In the genomic region with DNA sequence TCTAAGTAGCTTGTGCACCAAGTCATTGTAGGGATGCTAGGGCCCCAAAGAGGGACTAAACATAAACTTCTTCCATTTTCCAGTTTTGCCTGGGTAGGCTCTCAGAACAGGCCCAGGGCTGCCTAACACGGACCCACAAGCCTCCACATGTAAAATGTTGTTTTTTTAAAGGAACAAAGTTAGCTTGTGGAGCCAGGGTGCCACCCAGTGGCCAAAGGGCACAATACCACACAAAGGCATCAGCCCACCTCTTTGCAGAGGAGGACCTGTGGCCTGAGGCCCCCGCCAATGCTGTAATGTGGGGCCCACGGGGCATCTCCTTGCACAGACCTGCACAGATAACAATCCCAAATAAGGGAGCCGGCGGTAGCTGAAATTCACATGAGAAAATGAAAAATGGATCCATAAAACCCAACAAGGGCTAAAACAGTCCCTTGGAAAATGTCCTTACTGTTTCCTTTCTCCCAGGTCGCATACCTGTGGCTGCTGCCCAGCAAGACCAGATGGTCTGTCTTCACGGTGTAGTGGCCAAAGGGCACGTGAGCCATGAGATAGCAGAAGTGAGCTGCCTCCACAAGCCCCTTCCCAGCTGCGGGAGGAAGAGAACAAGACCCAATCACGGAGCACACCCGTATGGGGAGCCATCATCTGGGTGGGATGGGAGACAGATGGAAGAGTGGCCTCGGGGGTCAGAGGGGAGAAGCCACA, we compare ENCODE assay signal across 8 cellular contexts. TPM values are rescaled to one million over a fixed set of nuclear protein-coding genes. Genes with fewer than 3 reads are reported as not detected.
DNase-seq lines count a peak whose midpoint lies in the region; ATAC-seq and TF ChIP-seq lines count a peak whose summit lies in the region.

No MANE protein-coding gene starts in this region.

- no peaks in the 10 kb centered on the region for H3K4me1 ChIP-seq in fibroblast of lung (ENCODE audit: control insufficient read depth, extremely low read depth, insufficient read depth, low read length)

- TF ChIP-seq CTCF in AG09319 (IDR thresholded peaks at IDR 0.05; ENCODE audit: low read depth, low read length): peak; percentile 86
- peak; percentile 83 for TF ChIP-seq CTCF in GM12874 (IDR thresholded peaks at IDR 0.05; ENCODE audit: insufficient read depth, low read depth, low read length)
- peak; percentile 96 for TF ChIP-seq CTCF in VCaP (conservative IDR thresholded peaks at IDR 0.05)
- TF ChIP-seq CTCF in fibroblast of lung (conservative IDR thresholded peaks at IDR 0.05 in 1 of 2, IDR thresholded peaks at IDR 0.05 in 1 of 2; ENCODE audit: low read depth in 1 of 2, low read length in 2 of 2): peak; percentile 83 to 88

- no peaks in the 10 kb centered on the region for H3K79me2 ChIP-seq in fibroblast of lung (ENCODE audit: control insufficient read depth, insufficient read depth, low read length)

- H3K27me3 ChIP-seq in fibroblast of lung (ENCODE audit: control insufficient read depth, insufficient read depth, low read length): no peaks in the 10 kb centered on the region

- peak; percentile 59 for ATAC-seq in HG02852 (IDR thresholded peaks at IDR 0.05; ENCODE audit: unreplicated experiment)

- no peaks in the 10 kb centered on the region for H3K36me3 ChIP-seq in fibroblast of lung (ENCODE audit: control insufficient read depth, insufficient read depth, low read length)

- DNase-seq in AG09319 (ENCODE audit: extremely low read depth, low read depth) (no peak), NCI-H2107 (lab: John Stamatoyannopoulos, UW) (peak; percentile 24), fibroblast of lung (ENCODE audit: low read depth in 2 of 2) (peak; percentile 42 to 70), occipital lobe (lab: John Stamatoyannopoulos, UW) (peak; percentile 53), ureter (ENCODE audit: low spot score) (no peak)

- no peaks in the 10 kb centered on the region for H4K20me1 ChIP-seq in fibroblast of lung (ENCODE audit: control insufficient read depth, extremely low read depth, insufficient read depth, low read length)

- H3K9me3 ChIP-seq in fibroblast of lung (ENCODE audit: control insufficient read depth, insufficient read depth, low read depth, low read length): no peaks in the 10 kb centered on the region

- H3K27ac ChIP-seq in VCaP (peak overlapping the region; percentile 43; the same call in 1 of the 2 replicates), fibroblast of lung (ENCODE audit: insufficient read depth, low read length) (no peak overlapping the region)

- H3K9ac ChIP-seq in fibroblast of lung (ENCODE audit: insufficient read depth, low read length): no peak overlapping the region

- H2AFZ ChIP-seq in fibroblast of lung (ENCODE audit: low read length): no peak overlapping the region

- H3K4me2 ChIP-seq in fibroblast of lung (ENCODE audit: extremely low read depth, insufficient read depth, low read length): no peak overlapping the region

- H3K4me3 ChIP-seq in fibroblast of lung (replicated peaks in 1 of 4; ENCODE audit: control extremely low read depth in 1 of 4, insufficient read depth in 1 of 4, low read depth in 3 of 4, low read length in 4 of 4): no peak overlapping the region

RNA-seq across cellular contexts. Expression of gene SEC16B, which starts 23.8 kb away (rescaled TPM):
- total RNA-seq in fibroblast of lung (1.0 and 3.1 TPM in 2 replicates), occipital lobe (0.78 TPM), ureter (2.6 TPM)
- 1.8 and 2.7 TPM in 2 replicates for polyA plus RNA-seq in fibroblast of lung
- polyA plus RNA-seq in fibroblast of lung (2012): 1.7 and 2.2 TPM in 2 replicates
- polyA minus RNA-seq in fibroblast of lung (ENCODE audit: low replicate concordance): 1.7 and 4.1 TPM in 2 replicates

Comparison
In these comparisons a context has a peak if more than half of its experiments do, and no peak if none do; other contexts are left out.
1. DNase-seq: peak in NCI-H2107 (single experiment), fibroblast of lung (2 of 2) and occipital lobe (single experiment); none in AG09319 (single experiment) and ureter (single experiment).
2. Peak in every context shown above with its lines, with median percentiles within 50 percentile points of each other: CTCF ChIP-seq.